9 cellular contexts compared by ENCODE assay signal in genomic region chr20:44958276-44958675, GRCh38. TPM values are rescaled to one million over a fixed set of nuclear protein-coding genes. Genes with fewer than 3 reads are reported as not detected.
DNase-seq lines count a peak whose midpoint lies in the region; ATAC-seq and TF ChIP-seq lines count a peak whose summit lies in the region.
"Had no signal": no experiment of that assay in that cellular context is flagged by ENCODE, and none has a peak within 500 bp of the region (broad histone marks: within the 10 kb centered on the region; RNA-seq: fewer than 3 reads in every experiment).

No MANE protein-coding gene starts in this region.

- peaks cover 8% of the 10 kb centered on the region for H3K9me1 ChIP-seq in IMR-90 (ENCODE audit: insufficient read depth, low read length)

- dilution Hi-C loops in IMR-90 (cut with HindIII; ENCODE audit: low sequenced_read_pairs, unreplicated experiment) = no loop called here

- no peak for TF ChIP-seq POLR2A in IMR-90 (IDR thresholded peaks at IDR 0.05; ENCODE audit: low read depth, low read length)

- peak overlapping the region; percentile 97 for H3K4me2 ChIP-seq in IMR-90 (ENCODE audit: low read depth, low read length)

- H3K9me3 ChIP-seq in CD8-positive, alpha-beta memory T cell (ENCODE audit: low read length) = no peaks in the 10 kb centered on the region
- no peaks in the 10 kb centered on the region for H3K9me3 ChIP-seq in IMR-90 (ENCODE audit: control insufficient read depth, insufficient read depth, low read length)

- H3K27me3 ChIP-seq in CD8-positive, alpha-beta memory T cell (ENCODE audit: insufficient read depth, low read length, poor library complexity, severe bottlenecking) = no peaks in the 10 kb centered on the region
- H3K27me3 ChIP-seq in IMR-90 (ENCODE audit: control insufficient read depth, insufficient read depth, low read length) (no peaks in the 10 kb centered on the region), foreskin keratinocyte (no peaks in the 10 kb centered on the region)

- H4K20me1 ChIP-seq in IMR-90 (ENCODE audit: insufficient read depth, low read length) = peaks cover 14% of the 10 kb centered on the region; the same call in 1 of the 2 replicates

- TSS peak; percentile 55 for BruUV-seq in IMR-90 (replicated peaks; lab: Mats Ljungman, UMichigan)

- CTCF ChIA-PET in CD8-positive, alpha-beta memory T cell (lab: Charles Lee) = interaction anchor here (1.0 to 5.5 kb wide), 4 partner anchors 20 to 137 kb away, joined by 4 to 23 read pairs (median 6); no protein-coding TSS in a partner anchor
- CTCF ChIA-PET in IMR-90 (lab: Yijun Ruan, JAX) = no interaction called here

- H3K9me3 Mint-ChIP-seq in CD8-positive, alpha-beta memory T cell = no peaks in the 10 kb centered on the region
- H3K9me3 Mint-ChIP-seq in activated naive CD8-positive, alpha-beta T cell (ENCODE audit: low read depth) = no peaks in the 10 kb centered on the region
- peaks cover 3% of the 10 kb centered on the region for H3K9me3 Mint-ChIP-seq in nephron progenitor cell

- no peak overlapping the region for H3K56ac ChIP-seq in IMR-90 (ENCODE audit: extremely low read depth, insufficient read depth, low read length)

- H3K4me1 ChIP-seq in CD8-positive, alpha-beta memory T cell (ENCODE audit: insufficient read depth, low read length) = peaks cover 32% of the 10 kb centered on the region
- peaks cover 5% of the 10 kb centered on the region for H3K4me1 ChIP-seq in IMR-90 (ENCODE audit: control insufficient read depth, insufficient read depth, low read length)
- H3K4me1 ChIP-seq in foreskin keratinocyte = peaks cover 11% of the 10 kb centered on the region

- H3K36me3 ChIP-seq in CD8-positive, alpha-beta memory T cell (ENCODE audit: insufficient read depth, low read length) = peaks cover 32% of the 10 kb centered on the region
- H3K36me3 ChIP-seq in IMR-90 (ENCODE audit: control insufficient read depth, insufficient read depth, low read length) = peaks cover 25% of the 10 kb centered on the region

- POLR2A ChIA-PET in CD8-positive, alpha-beta memory T cell (lab: Charles Lee) = interaction anchor here (1.4 kb wide), 1 partner anchor 21 kb away, joined by 4 read pairs; no protein-coding TSS in a partner anchor
- POLR2A ChIA-PET in IMR-90 (lab: Charles Lee; ENCODE audit: unreplicated experiment) = no interaction called here

- H3K23ac ChIP-seq in IMR-90 (ENCODE audit: low read depth, low read length) = peak overlapping the region; percentile 88

- no peak overlapping the region for H2AFZ ChIP-seq in IMR-90 (replicated peaks; ENCODE audit: low read length, poor library complexity)

- no peak overlapping the region for H3K18ac ChIP-seq in IMR-90 (ENCODE audit: low read depth, low read length)

- peaks cover 0 to 47% (median 23%) of the 10 kb centered on the region in 3 donors for H3K36me3 Mint-ChIP-seq in CD8-positive, alpha-beta memory T cell
- H3K36me3 Mint-ChIP-seq in activated naive CD8-positive, alpha-beta T cell = peaks cover 11% of the 10 kb centered on the region
- peaks cover 42% of the 10 kb centered on the region for H3K36me3 Mint-ChIP-seq in nephron progenitor cell (ENCODE audit: low read depth)

- in situ Hi-C loops in IMR-90 (cut with MboI; ENCODE audit: low sequenced_read_pairs) = no loop called here

- no peak overlapping the region for H2AK9ac ChIP-seq in IMR-90 (replicated peaks; ENCODE audit: low read depth, low read length, poor library complexity)

- H4K5ac ChIP-seq in IMR-90 (ENCODE audit: low read depth, low read length) = peak overlapping the region; percentile 33; the same call in 1 of the 2 replicates

- no peak overlapping the region for H2BK120ac ChIP-seq in IMR-90 (ENCODE audit: low read depth, low read length)

- no peak overlapping the region for H3K9ac ChIP-seq in IMR-90 (ENCODE audit: low read depth, low read length)

- no peak overlapping the region for H3K4me3 ChIP-seq in CD8-positive, alpha-beta memory T cell (ENCODE audit: low read length)
- H3K4me3 ChIP-seq in IMR-90 (ENCODE audit: insufficient read depth, low read depth, low read length) = no peak overlapping the region

- H2BK15ac ChIP-seq in IMR-90 (ENCODE audit: low read depth, low read length) = no peak overlapping the region

- no peaks in the 10 kb centered on the region for H3K27me3 Mint-ChIP-seq in CD8-positive, alpha-beta memory T cell
- no peaks in the 10 kb centered on the region for H3K27me3 Mint-ChIP-seq in activated naive CD8-positive, alpha-beta T cell
- no peaks in the 10 kb centered on the region for H3K27me3 Mint-ChIP-seq in nephron progenitor cell (ENCODE audit: low read depth, poor library complexity)

- no peak overlapping the region for H2BK20ac ChIP-seq in IMR-90 (ENCODE audit: low read depth, low read length)

- peak overlapping the region in 5 of 8 donors; percentile 12 to 98 (median 68) for H3K27ac Mint-ChIP-seq in CD8-positive, alpha-beta memory T cell
- peak overlapping the region; percentile 99 for H3K27ac Mint-ChIP-seq in activated naive CD8-positive, alpha-beta T cell
- peak overlapping the region; percentile 93 for H3K27ac Mint-ChIP-seq in nephron progenitor cell

- peak overlapping the region; percentile 45 for H3K4ac ChIP-seq in IMR-90 (ENCODE audit: low read depth, low read length)

- no peak overlapping the region for H4K8ac ChIP-seq in IMR-90 (ENCODE audit: low read depth in 2 of 2, low read length in 2 of 2)

- TF ChIP-seq CTCF in IMR-90 (conservative IDR thresholded peaks at IDR 0.05; ENCODE audit: low read depth, low read length) (no peak), nephron progenitor cell (IDR thresholded peaks at IDR 0.05) (no peak), foreskin keratinocyte (conservative IDR thresholded peaks at IDR 0.05) (no peak)

- H3K4me3 Mint-ChIP-seq in CD8-positive, alpha-beta memory T cell = peak overlapping the region in 5 of 7 donors; percentile 94 to 99 (median 95)
- H3K4me3 Mint-ChIP-seq in activated naive CD8-positive, alpha-beta T cell = peak overlapping the region; percentile 98
- H3K4me3 Mint-ChIP-seq in nephron progenitor cell = peak overlapping the region; percentile 96

- no peak for ATAC-seq in IMR-90 (ENCODE audit: low read depth)
- ATAC-seq in foreskin keratinocyte = no peak

- H3K27ac ChIP-seq in CD8-positive, alpha-beta memory T cell (ENCODE audit: low read depth, low read length) = no peak overlapping the region
- H3K27ac ChIP-seq in IMR-90 (ENCODE audit: insufficient read depth, low read length) (no peak overlapping the region), foreskin keratinocyte (no peak overlapping the region)

- DNase-seq in CD8-positive, alpha-beta memory T cell = no peak
- DNase-seq in IMR-90 (no peak), nephron progenitor cell (no peak), foreskin keratinocyte (no peak), COLO668 (lab: John Stamatoyannopoulos, UW; ENCODE audit: unreplicated experiment) (no peak)
- no peak for DNase-seq in effector CD4-positive, alpha-beta T cell
- DNase-seq: DMS79 treated with DMSO at 0.1 percent for 48 hours, NCI-H2107 had no signal

- H3K14ac ChIP-seq in IMR-90 (replicated peaks; ENCODE audit: low read depth, low read length) = 0 out of 2 replicates have a peak overlapping the region, but pooled peaks have one; percentile 45

- H3K79me1 ChIP-seq in IMR-90 (ENCODE audit: low read depth in 1 of 2, low read length in 2 of 2) = peaks cover 40 to 59% of the 10 kb centered on the region in 2 experiments

- 80% methylated on average over 2 of the region's 8 CpGs; no CpG with 5 or more reads in 1 of the 2 experiments for WGBS in IMR-90 (ENCODE audit: extremely low coverage in 2 of 2, insufficient read length in 1 of 2), 2 experiments

- H4K91ac ChIP-seq in IMR-90 (ENCODE audit: insufficient read depth, low read depth, low read length) = no peak overlapping the region

- intact Hi-C loops in IMR-90 (cut with micrococcal nuclease) = no loop called here

- no peak for TF ChIP-seq RAD21 in IMR-90 (IDR thresholded peaks at IDR 0.05; ENCODE audit: low read length)

- peaks cover 40 to 59% (median 45%) of the 10 kb centered on the region in 3 donors for H3K4me1 Mint-ChIP-seq in CD8-positive, alpha-beta memory T cell
- peaks cover 69% of the 10 kb centered on the region for H3K4me1 Mint-ChIP-seq in activated naive CD8-positive, alpha-beta T cell (ENCODE audit: low read depth)
- peaks cover 59% of the 10 kb centered on the region for H3K4me1 Mint-ChIP-seq in nephron progenitor cell

- H2AK5ac ChIP-seq in IMR-90 (ENCODE audit: low read depth, low read length) = peak overlapping the region; percentile 20

- H2BK5ac ChIP-seq in IMR-90 (ENCODE audit: low read depth, low read length, poor library complexity, severe bottlenecking) = no peak overlapping the region

TF ChIP-seq in IMR-90, 13 proteins besides CTCF, POLR2A, EP300 and RAD21 (continues in another document):
- TF ChIP-seq FOS (IDR thresholded peaks at IDR 0.05; ENCODE audit: low read depth, low read length) (no peak), SMC3 (IDR thresholded peaks at IDR 0.05; ENCODE audit: low read depth, low read length) (no peak), NFE2L2 (IDR thresholded peaks at IDR 0.05; ENCODE audit: low read depth, low read length) (no peak)

RNA-seq across cellular contexts. Expression of gene TOMM34, which starts 1.9 kb away (rescaled TPM):
- total RNA-seq in CD8-positive, alpha-beta memory T cell = 10 to 100 TPM; 75.4 to 76.8 TPM
- 21.0 TPM for polyA plus RNA-seq in CD8-positive, alpha-beta memory T cell
- total RNA-seq in IMR-90 (2012; rRNA removed) = 82.8 and 97.5 TPM in 2 replicates
- 98.2 and 101 TPM in 2 replicates for polyA plus RNA-seq in IMR-90 (2012; rRNA removed)
- polyA plus RNA-seq in IMR-90 (2012; cell fraction: cytosol; rRNA removed) = 52.7 and 67.7 TPM in 2 replicates
- 29.9 and 31.3 TPM in 2 replicates for polyA plus RNA-seq in IMR-90 (2012; cell fraction: nucleus; rRNA removed; ENCODE audit: low replicate concordance)
- total RNA-seq in foreskin keratinocyte = 51.1 and 53.5 TPM in 2 replicates
- polyA plus RNA-seq in foreskin keratinocyte = 53.1 and 57.7 TPM in 2 replicates

RNA-seq across cellular contexts. Expression of gene STK4, which starts 8.0 kb away (rescaled TPM):
- total RNA-seq in CD8-positive, alpha-beta memory T cell = 100 to 1,000 TPM; 200 to 210 TPM
- 192 TPM for polyA plus RNA-seq in CD8-positive, alpha-beta memory T cell
- total RNA-seq in IMR-90 (2012; rRNA removed) (22.2 and 30.0 TPM in 2 replicates), foreskin keratinocyte (31.1 and 32.0 TPM in 2 replicates)
- polyA plus RNA-seq in IMR-90 (2012; rRNA removed) (8.3 and 10.2 TPM in 2 replicates), foreskin keratinocyte (5.8 and 6.8 TPM in 2 replicates)
- 2.1 and 3.0 TPM in 2 replicates for polyA plus RNA-seq in IMR-90 (2012; cell fraction: cytosol; rRNA removed)
- 3.0 and 14.5 TPM in 2 replicates for polyA plus RNA-seq in IMR-90 (2012; cell fraction: nucleus; rRNA removed; ENCODE audit: low replicate concordance)

RNA-seq across cellular contexts. Expression of gene PABPC1L, which starts 48.4 kb away (rescaled TPM):
- 10 to 100 TPM; 61.1 to 61.4 TPM for total RNA-seq in CD8-positive, alpha-beta memory T cell
- polyA plus RNA-seq in CD8-positive, alpha-beta memory T cell = 1.3 TPM
- 4.7 and 6.1 TPM in 2 replicates for total RNA-seq in IMR-90 (2012; rRNA removed)
- 76.6 and 82.4 TPM in 2 replicates for polyA plus RNA-seq in IMR-90 (2012; rRNA removed)
- polyA plus RNA-seq in IMR-90 (2012; cell fraction: cytosol; rRNA removed) = 18.1 and 18.2 TPM in 2 replicates
- 901 and 1,315 TPM in 2 replicates for polyA plus RNA-seq in IMR-90 (2012; cell fraction: nucleus; rRNA removed; ENCODE audit: low replicate concordance)
- 14.1 and 15.9 TPM in 2 replicates for total RNA-seq in foreskin keratinocyte
- 12.6 and 13.8 TPM in 2 replicates for polyA plus RNA-seq in foreskin keratinocyte
